ENCODE assay signal across 1 cellular context in the genomic region with DNA sequence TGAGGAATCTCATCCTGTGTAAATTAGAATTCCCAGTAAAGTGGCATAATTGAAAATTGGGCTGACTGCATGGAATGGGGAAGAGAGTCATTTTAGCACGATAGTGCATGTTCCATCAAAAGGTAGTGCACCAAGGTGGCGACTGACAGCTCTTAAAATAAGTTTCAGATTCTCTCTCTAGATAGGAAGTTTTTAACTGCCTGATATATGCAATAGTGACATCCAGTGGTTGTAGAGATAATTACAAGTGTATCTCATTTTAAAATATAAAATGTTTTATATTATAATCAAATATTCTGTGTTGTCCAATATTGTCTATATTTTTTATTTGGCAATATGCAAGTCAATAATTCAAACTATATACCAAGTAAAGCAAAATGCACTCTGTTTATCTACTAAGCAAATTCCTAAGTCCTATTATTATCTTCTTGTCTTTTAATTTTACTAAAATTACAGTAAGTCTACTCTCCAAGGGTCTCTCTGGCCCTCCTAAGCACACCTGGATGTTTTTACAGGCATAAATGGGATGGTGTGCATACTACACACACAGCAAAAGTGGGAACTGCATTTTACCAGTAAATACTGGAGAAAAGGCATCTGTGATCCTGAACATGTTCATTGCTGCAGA.
TF ChIP-seq lines count a peak whose summit lies in the region.

No MANE protein-coding gene starts in this region.

TF ChIP-seq in GM23338, 12 proteins besides CTCF, POLR2A, EP300 and RAD21 (continued from another document):
- TF ChIP-seq, protein P1, sequence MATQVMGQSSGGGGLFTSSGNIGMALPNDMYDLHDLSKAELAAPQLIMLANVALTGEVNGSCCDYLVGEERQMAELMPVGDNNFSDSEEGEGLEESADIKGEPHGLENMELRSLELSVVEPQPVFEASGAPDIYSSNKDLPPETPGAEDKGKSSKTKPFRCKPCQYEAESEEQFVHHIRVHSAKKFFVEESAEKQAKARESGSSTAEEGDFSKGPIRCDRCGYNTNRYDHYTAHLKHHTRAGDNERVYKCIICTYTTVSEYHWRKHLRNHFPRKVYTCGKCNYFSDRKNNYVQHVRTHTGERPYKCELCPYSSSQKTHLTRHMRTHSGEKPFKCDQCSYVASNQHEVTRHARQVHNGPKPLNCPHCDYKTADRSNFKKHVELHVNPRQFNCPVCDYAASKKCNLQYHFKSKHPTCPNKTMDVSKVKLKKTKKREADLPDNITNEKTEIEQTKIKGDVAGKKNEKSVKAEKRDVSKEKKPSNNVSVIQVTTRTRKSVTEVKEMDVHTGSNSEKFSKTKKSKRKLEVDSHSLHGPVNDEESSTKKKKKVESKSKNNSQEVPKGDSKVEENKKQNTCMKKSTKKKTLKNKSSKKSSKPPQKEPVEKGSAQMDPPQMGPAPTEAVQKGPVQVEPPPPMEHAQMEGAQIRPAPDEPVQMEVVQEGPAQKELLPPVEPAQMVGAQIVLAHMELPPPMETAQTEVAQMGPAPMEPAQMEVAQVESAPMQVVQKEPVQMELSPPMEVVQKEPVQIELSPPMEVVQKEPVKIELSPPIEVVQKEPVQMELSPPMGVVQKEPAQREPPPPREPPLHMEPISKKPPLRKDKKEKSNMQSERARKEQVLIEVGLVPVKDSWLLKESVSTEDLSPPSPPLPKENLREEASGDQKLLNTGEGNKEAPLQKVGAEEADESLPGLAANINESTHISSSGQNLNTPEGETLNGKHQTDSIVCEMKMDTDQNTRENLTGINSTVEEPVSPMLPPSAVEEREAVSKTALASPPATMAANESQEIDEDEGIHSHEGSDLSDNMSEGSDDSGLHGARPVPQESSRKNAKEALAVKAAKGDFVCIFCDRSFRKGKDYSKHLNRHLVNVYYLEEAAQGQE (IDR thresholded peaks at IDR 0.05; ENCODE audit: unreplicated experiment) = no peak
